ENCODE assay signal across 8 cellular contexts in genomic region chr14:102138935-102139247, GRCh38. TPM values are rescaled to one million over a fixed set of nuclear protein-coding genes. Genes with fewer than 3 reads are reported as not detected.
DNase-seq lines count a peak whose midpoint lies in the region; ATAC-seq and TF ChIP-seq lines count a peak whose summit lies in the region.

No MANE protein-coding gene starts in this region.

- H3K27ac ChIP-seq in hepatocyte (peak overlapping the region; percentile 10), smooth muscle cell (ENCODE audit: low read depth) (no peak overlapping the region)

- intact Hi-C loops in activated CD8-positive, alpha-beta T cell treated with anti-CD3 and anti-CD28 coated beads for 36 hours (cut with micrococcal nuclease) = no loop called here

- peak overlapping the region; percentile 87 for H3K4me2 ChIP-seq in hepatocyte
- peak overlapping the region; percentile 97 for H3K4me2 ChIP-seq in smooth muscle cell

- no peaks in the 10 kb centered on the region for H3K9me3 ChIP-seq in hepatocyte (ENCODE audit: low read depth)
- no peaks in the 10 kb centered on the region for H3K9me3 ChIP-seq in smooth muscle cell (replicated peaks; ENCODE audit: low read depth)

- H3K9me3 Mint-ChIP-seq in stimulated activated naive CD8-positive, alpha-beta T cell treated with anti-CD3 and anti-CD28 coated beads, Interleukin-15, Interleukin-2, amounts not matched to agents 100 ng/mL and 50 ng/mL, for 24 hours = no peaks in the 10 kb centered on the region
- H3K9me3 Mint-ChIP-seq in activated CD8-positive, alpha-beta T cell treated with anti-CD3 and anti-CD28 coated beads for 36 hours = no peaks in the 10 kb centered on the region

- no peaks in the 10 kb centered on the region for H3K27me3 ChIP-seq in hepatocyte
- H3K27me3 ChIP-seq in smooth muscle cell (ENCODE audit: low read depth) = no peaks in the 10 kb centered on the region

- peak overlapping the region; percentile 44 for H3K4me3 ChIP-seq in hepatocyte
- H3K4me3 ChIP-seq in smooth muscle cell = peak overlapping the region; percentile 96

- POLR2A ChIA-PET in activated CD8-positive, alpha-beta T cell treated with anti-CD3 and anti-CD28 coated beads for 36 hours (lab: Charles Lee) = interaction anchor here (0.7 to 1.7 kb wide), 5 partner anchors 51 to 177 kb away, joined by 3 to 9 read pairs (median 3); no protein-coding TSS in a partner anchor

- no peak for TF ChIP-seq CTCF in activated CD8-positive, alpha-beta T cell treated with anti-CD3 and anti-CD28 coated beads for 36 hours (IDR thresholded peaks at IDR 0.05)
- no peak for TF ChIP-seq CTCF in hepatocyte (IDR thresholded peaks at IDR 0.05; ENCODE audit: poor library complexity)
- no peak for TF ChIP-seq CTCF in smooth muscle cell (IDR thresholded peaks at IDR 0.05; ENCODE audit: borderline replicate concordance, insufficient read depth, poor library complexity, severe bottlenecking)

- H3K36me3 ChIP-seq in hepatocyte (replicated peaks; ENCODE audit: insufficient read depth, low read depth) (no peaks in the 10 kb centered on the region), smooth muscle cell (ENCODE audit: low read depth) (no peaks in the 10 kb centered on the region)

- peaks cover 10% of the 10 kb centered on the region for H3K36me3 Mint-ChIP-seq in stimulated activated naive CD8-positive, alpha-beta T cell treated with anti-CD3 and anti-CD28 coated beads, Interleukin-15, Interleukin-2, amounts not matched to agents 100 ng/mL and 50 ng/mL, for 24 hours (ENCODE audit: low read depth)
- H3K36me3 Mint-ChIP-seq in activated CD8-positive, alpha-beta T cell treated with anti-CD3 and anti-CD28 coated beads for 36 hours (ENCODE audit: low read depth) = peaks cover 9% of the 10 kb centered on the region

- H3K9me2 ChIP-seq in hepatocyte (replicated peaks; ENCODE audit: insufficient read depth) = no peaks in the 10 kb centered on the region

- ATAC-seq in stimulated activated naive CD8-positive, alpha-beta T cell treated with anti-CD3 and anti-CD28 coated beads, Interleukin-15, Interleukin-2, amounts not matched to agents 100 U/mL and 50 U/mL, for 24 hours = no peak
- ATAC-seq in activated CD8-positive, alpha-beta T cell treated with anti-CD3 and anti-CD28 coated beads for 36 hours = no peak
- no peak for ATAC-seq in GM21723 (IDR thresholded peaks at IDR 0.05; ENCODE audit: unreplicated experiment)

- H3K79me2 ChIP-seq in hepatocyte = peaks cover 46% of the 10 kb centered on the region
- H3K79me2 ChIP-seq in smooth muscle cell (ENCODE audit: low read depth) = peaks cover 47% of the 10 kb centered on the region

- 3% methylated on average over 11 of the region's 11 CpGs for WGBS in hepatocyte (ENCODE audit: low lambda C conversion rate, missing lambda C conversion rate)
- 2% methylated on average over 11 of the region's 11 CpGs for WGBS in smooth muscle cell (ENCODE audit: low lambda C conversion rate)

- H3F3A ChIP-seq in smooth muscle cell (ENCODE audit: low read depth) = no peaks in the 10 kb centered on the region

- H3K4me1 Mint-ChIP-seq in stimulated activated naive CD8-positive, alpha-beta T cell treated with anti-CD3 and anti-CD28 coated beads, Interleukin-15, Interleukin-2, amounts not matched to agents 100 ng/mL and 50 ng/mL, for 24 hours (ENCODE audit: low read depth) = peaks cover 33% of the 10 kb centered on the region
- peaks cover 22% of the 10 kb centered on the region for H3K4me1 Mint-ChIP-seq in activated CD8-positive, alpha-beta T cell treated with anti-CD3 and anti-CD28 coated beads for 36 hours (ENCODE audit: low read depth)

- H2AFZ ChIP-seq in hepatocyte (peak overlapping the region; percentile 54), smooth muscle cell (ENCODE audit: low read depth) (peak overlapping the region; percentile 96)

- peak overlapping the region; percentile 68 for H3K9ac ChIP-seq in smooth muscle cell (ENCODE audit: low read depth)

- peak overlapping the region; percentile 95 for H3K4me3 Mint-ChIP-seq in stimulated activated naive CD8-positive, alpha-beta T cell treated with anti-CD3 and anti-CD28 coated beads, Interleukin-15, Interleukin-2, amounts not matched to agents 100 ng/mL and 50 ng/mL, for 24 hours
- H3K4me3 Mint-ChIP-seq in activated CD8-positive, alpha-beta T cell treated with anti-CD3 and anti-CD28 coated beads for 36 hours = peak overlapping the region; percentile 98

- H3K27ac Mint-ChIP-seq in stimulated activated naive CD8-positive, alpha-beta T cell treated with anti-CD3 and anti-CD28 coated beads, Interleukin-15, Interleukin-2, amounts not matched to agents 100 ng/mL and 50 ng/mL, for 24 hours = peak overlapping the region; percentile 82
- H3K27ac Mint-ChIP-seq in activated CD8-positive, alpha-beta T cell treated with anti-CD3 and anti-CD28 coated beads for 36 hours = peak overlapping the region; percentile 91

- peaks cover 5% of the 10 kb centered on the region for H3K4me1 ChIP-seq in hepatocyte (ENCODE audit: insufficient read depth)
- H3K4me1 ChIP-seq in smooth muscle cell (ENCODE audit: low read depth) = peaks cover 21% of the 10 kb centered on the region

- CTCF ChIA-PET in activated CD8-positive, alpha-beta T cell treated with anti-CD3 and anti-CD28 coated beads for 36 hours (lab: Charles Lee) = interaction anchor here (0.7 to 1.7 kb wide), 4 partner anchors 21 to 178 kb away, joined by 3 read pairs; no protein-coding TSS in a partner anchor

- no peak for DNase-seq in stimulated activated naive CD8-positive, alpha-beta T cell treated with anti-CD3 and anti-CD28 coated beads, Interleukin-15, Interleukin-2, amounts not matched to agents 100 U/mL and 50 U/mL, for 24 hours
- DNase-seq in activated CD8-positive, alpha-beta T cell treated with anti-CD3 and anti-CD28 coated beads for 36 hours = no peak
- DNase-seq in hepatocyte (ENCODE audit: low spot score) (no peak), smooth muscle cell (lab: John Stamatoyannopoulos, UW; ENCODE audit: unreplicated experiment) (no peak), AG20443 (ENCODE audit: low spot score) (no peak), NCI-H187 treated with DMSO at 0.1 percent for 48 hours (lab: John Stamatoyannopoulos, UW) (no peak)

- no peaks in the 10 kb centered on the region for H3K27me3 Mint-ChIP-seq in stimulated activated naive CD8-positive, alpha-beta T cell treated with anti-CD3 and anti-CD28 coated beads, Interleukin-15, Interleukin-2, amounts not matched to agents 100 ng/mL and 50 ng/mL, for 24 hours
- no peaks in the 10 kb centered on the region for H3K27me3 Mint-ChIP-seq in activated CD8-positive, alpha-beta T cell treated with anti-CD3 and anti-CD28 coated beads for 36 hours

- H4K20me1 ChIP-seq in hepatocyte (ENCODE audit: insufficient read depth, poor library complexity, severe bottlenecking) (peaks cover 21% of the 10 kb centered on the region), smooth muscle cell (ENCODE audit: low read depth) (peaks cover 35% of the 10 kb centered on the region)

RNA-seq across cellular contexts. Expression of gene WDR20, which starts 0.8 kb away (rescaled TPM):
- total RNA-seq in activated CD8-positive, alpha-beta T cell treated with anti-CD3 and anti-CD28 coated beads for 36 hours = 10 to 100 TPM; 18.5 to 21.6 TPM
- total RNA-seq in hepatocyte (24.0 and 32.9 TPM in 2 replicates), smooth muscle cell (12.0 and 22.8 TPM in 2 replicates)
- polyA plus RNA-seq in hepatocyte (15.3 and 20.2 TPM in 2 replicates), smooth muscle cell (19.4 and 20.4 TPM in 2 replicates)

RNA-seq across cellular contexts. Expression of gene HSP90AA1, which starts 52.0 kb away (rescaled TPM):
- total RNA-seq in activated CD8-positive, alpha-beta T cell treated with anti-CD3 and anti-CD28 coated beads for 36 hours = 1,000 to 10,000 TPM; 1,101 to 1,115 TPM
- total RNA-seq in hepatocyte = 589 and 765 TPM in 2 replicates
- polyA plus RNA-seq in hepatocyte = 436 and 503 TPM in 2 replicates
- 436 and 568 TPM in 2 replicates for total RNA-seq in smooth muscle cell
- 353 and 446 TPM in 2 replicates for polyA plus RNA-seq in smooth muscle cell
